20 cellular contexts compared by ENCODE assay signal in the genomic region with DNA sequence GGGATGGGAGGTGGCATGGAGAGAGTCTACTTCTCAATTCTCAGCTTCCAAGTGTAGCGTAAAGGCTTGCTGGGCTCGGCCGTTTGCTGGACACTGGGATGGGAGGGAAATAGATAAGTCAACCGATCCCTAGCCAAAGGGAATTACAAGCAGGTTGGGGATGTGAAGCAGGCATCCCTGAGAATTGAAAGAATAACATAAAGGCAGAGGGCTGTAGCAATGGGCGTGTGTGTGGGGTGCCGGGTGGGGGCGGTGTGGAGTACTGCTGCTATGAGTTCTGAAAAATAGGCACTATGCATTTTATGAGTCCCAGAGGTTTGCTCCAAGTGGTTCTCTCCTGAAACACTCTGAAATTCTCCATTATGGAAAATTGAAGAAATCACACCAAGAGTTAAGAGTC.
DNase-seq lines count a peak whose midpoint lies in the region; ATAC-seq and TF ChIP-seq lines count a peak whose summit lies in the region.
"Had no signal": no experiment of that assay in that cellular context is flagged by ENCODE, and none has a peak within 500 bp of the region (broad histone marks: within the 10 kb centered on the region; RNA-seq: fewer than 3 reads in every experiment).

No MANE protein-coding gene starts in this region.

- no peak for ATAC-seq in HG02884 (IDR thresholded peaks at IDR 0.05; ENCODE audit: unreplicated experiment)

- H4K20me1 ChIP-seq in OCI-LY1 (ENCODE audit: insufficient read depth, low read length) = no peaks in the 10 kb centered on the region

- H3K9me2 ChIP-seq in OCI-LY1 (ENCODE audit: low read depth, low read length) = no peaks in the 10 kb centered on the region

- no peak overlapping the region for H2AFZ ChIP-seq in OCI-LY1 (ENCODE audit: low read length)

- no peaks in the 10 kb centered on the region for H3F3A ChIP-seq in OCI-LY1 (ENCODE audit: insufficient read depth, low read length)

- WGBS in endodermal cell (ENCODE audit: insufficient coverage in 1 of 2, insufficient read length in 1 of 2), 2 experiments = 84 to 89% methylated on average over 7 of the region's 7 CpGs

- H3K27ac Mint-ChIP-seq in endodermal cell = no peak overlapping the region
- no peak overlapping the region for H3K27ac Mint-ChIP-seq in type B pancreatic cell
- H3K27ac Mint-ChIP-seq: CD4-positive, CD25-positive, alpha-beta regulatory T cell had no signal

- no peaks in the 10 kb centered on the region for H3K36me3 Mint-ChIP-seq in endodermal cell (ENCODE audit: low read depth)
- H3K36me3 Mint-ChIP-seq in type B pancreatic cell = no peaks in the 10 kb centered on the region
- H3K36me3 Mint-ChIP-seq: CD4-positive, CD25-positive, alpha-beta regulatory T cell had no signal

- H3K36me3 ChIP-seq in OCI-LY1 (ENCODE audit: insufficient read depth, low read length) (no peaks in the 10 kb centered on the region), endodermal cell (ENCODE audit: control insufficient read depth, insufficient read depth, low read length) (no peaks in the 10 kb centered on the region)
- H3K36me3 ChIP-seq: HAP-1 had no signal

- H3K4me1 Mint-ChIP-seq in endodermal cell = peaks cover 11% of the 10 kb centered on the region
- H3K4me1 Mint-ChIP-seq in type B pancreatic cell (ENCODE audit: unreplicated experiment) = peaks cover 6% of the 10 kb centered on the region

- H3K27ac ChIP-seq in OCI-LY1 (ENCODE audit: low read depth, low read length, poor library complexity, severe bottlenecking) = no peak overlapping the region
- no peak overlapping the region for H3K27ac ChIP-seq in endodermal cell (ENCODE audit: low read depth, low read length)
- H3K27ac ChIP-seq: A549 had no signal

- H3K9me3 Mint-ChIP-seq in endodermal cell = no peaks in the 10 kb centered on the region
- no peaks in the 10 kb centered on the region for H3K9me3 Mint-ChIP-seq in type B pancreatic cell
- H3K9me3 Mint-ChIP-seq: CD4-positive, CD25-positive, alpha-beta regulatory T cell had no signal

- peaks cover 10% of the 10 kb centered on the region for H3K27me3 ChIP-seq in OCI-LY1 (ENCODE audit: insufficient read depth, low read length)
- H3K27me3 ChIP-seq in endodermal cell (ENCODE audit: control insufficient read depth, insufficient read depth, low read length, poor library complexity, severe bottlenecking) = peaks cover 63% of the 10 kb centered on the region

- H3K27me3 Mint-ChIP-seq in endodermal cell (ENCODE audit: insufficient read depth) (peaks cover 67% of the 10 kb centered on the region), type B pancreatic cell (peaks cover 7% of the 10 kb centered on the region)
- H3K27me3 Mint-ChIP-seq: CD4-positive, CD25-positive, alpha-beta regulatory T cell had no signal

- H3K4me3 ChIP-seq in OCI-LY1 (ENCODE audit: low read depth, low read length, poor library complexity, severe bottlenecking) (no peak overlapping the region), endodermal cell (ENCODE audit: low read length) (no peak overlapping the region)
- H3K4me3 ChIP-seq: A549, HAP-1 had no signal

- peak; percentile 35 for DNase-seq in HuH-7 (ENCODE audit: low spot score)
- peak; percentile 69 for DNase-seq in endodermal cell
- no peak for DNase-seq in GDM1 (lab: John Stamatoyannopoulos, UW)
- no peak for DNase-seq in SHP77 (lab: John Stamatoyannopoulos, UW)
- no peak for DNase-seq in type B pancreatic cell (ENCODE audit: extremely low spot score, unreplicated experiment)
- DNase-seq: AML-193; Calu3; CD4-positive, CD25-positive, alpha-beta regulatory T cell; MV-4-11; NCI-H1436 treated with DMSO at 0.1 percent for 48 hours; NCI-H2081; NCI-H345; NCI-H526 treated with DMSO at 0.1 percent for 48 hours; SIG-M5; T-helper 2 cell had no signal

- H3K4me3 Mint-ChIP-seq in endodermal cell (no peak overlapping the region), type B pancreatic cell (no peak overlapping the region)
- H3K4me3 Mint-ChIP-seq: CD4-positive, CD25-positive, alpha-beta regulatory T cell had no signal

- no peaks in the 10 kb centered on the region for H3K4me1 ChIP-seq in OCI-LY1 (ENCODE audit: insufficient read depth, low read length, severe bottlenecking)
- no peaks in the 10 kb centered on the region for H3K4me1 ChIP-seq in endodermal cell (ENCODE audit: control insufficient read depth, insufficient read depth, low read length)
- H3K4me1 ChIP-seq: A549, HAP-1 had no signal

- H3K9me3 ChIP-seq in OCI-LY1 (ENCODE audit: low read length) (no peaks in the 10 kb centered on the region), endodermal cell (ENCODE audit: control insufficient read depth, low read length) (no peaks in the 10 kb centered on the region)
- H3K9me3 ChIP-seq: A549, HAP-1 had no signal

- H3K9ac ChIP-seq in OCI-LY1 (ENCODE audit: low read length) (no peak overlapping the region), endodermal cell (ENCODE audit: extremely low read depth, low read length, poor library complexity, severe bottlenecking) (no peak overlapping the region)

- H3K79me2 ChIP-seq in OCI-LY1 (ENCODE audit: insufficient read depth, low read length) = no peaks in the 10 kb centered on the region

- TF ChIP-seq CTCF in GM12873 (IDR thresholded peaks at IDR 0.05; ENCODE audit: insufficient read depth, low read depth, low read length, missing control alignments) = peak; percentile 38
- TF ChIP-seq CTCF in OCI-LY1 (IDR thresholded peaks at IDR 0.05; ENCODE audit: low read length) = peak; percentile 60
- TF ChIP-seq CTCF in endodermal cell (conservative IDR thresholded peaks at IDR 0.05) = peak; percentile 62
- TF ChIP-seq CTCF in type B pancreatic cell (conservative IDR thresholded peaks at IDR 0.05) = no peak

- H3K4me2 ChIP-seq in OCI-LY1 (ENCODE audit: low read length) = no peak overlapping the region
- H3K4me2 ChIP-seq: A549 had no signal

Comparison
In these comparisons a context has a peak if more than half of its experiments do, and no peak if none do; other contexts are left out.
1. DNase-seq: peak in HuH-7 (single experiment) and endodermal cell (single experiment); none in GDM1 (single experiment), SHP77 (0 of 2) and type B pancreatic cell (single experiment).